ENCODE assay signal across 5 cellular contexts in the genomic region with DNA sequence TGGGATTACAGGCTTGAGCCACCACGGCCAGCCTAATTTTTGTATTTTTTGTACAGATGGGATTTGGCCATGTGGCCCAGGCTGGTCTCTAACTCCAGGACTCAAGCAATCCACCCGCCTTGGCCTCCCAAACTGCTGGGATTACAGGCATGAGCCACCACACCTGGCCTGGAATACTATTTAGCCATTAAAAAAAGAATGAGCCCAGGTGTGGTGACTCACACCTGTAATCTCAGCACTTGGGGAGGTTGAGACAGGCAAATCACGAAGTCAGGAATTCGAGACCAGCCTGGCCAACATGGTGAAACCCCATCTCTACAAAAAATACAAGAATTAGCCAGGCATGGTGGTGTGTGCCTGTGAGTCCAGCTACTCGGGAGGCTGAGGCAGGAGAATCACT. TPM values are rescaled to one million over a fixed set of nuclear protein-coding genes. Genes with fewer than 3 reads are reported as not detected.
"Had no signal": no experiment of that assay in that cellular context is flagged by ENCODE, and none has a peak within 500 bp of the region (broad histone marks: within the 10 kb centered on the region; RNA-seq: fewer than 3 reads in every experiment).

No MANE protein-coding gene starts in this region.

RNA-seq across cellular contexts. Expression of gene ACER1, which starts 17.8 kb away (rescaled TPM):
- total RNA-seq: activated B cell treated with CpG ODN at 0.5 μM for 24 hours; activated CD4-positive, alpha-beta T cell treated with anti-CD3 and anti-CD28 coated beads for 36 hours; activated CD8-positive, alpha-beta memory T cell treated with anti-CD3 and anti-CD28 coated beads for 36 hours; activated CD8-positive, alpha-beta T cell treated with anti-CD3 and anti-CD28 coated beads for 36 hours; WTC11 had no signal
